In genomic region chr7:144283716-144284115, GRCh38 we compare ENCODE assay signal across 20 cellular contexts. TPM values are rescaled to one million over a fixed set of nuclear protein-coding genes. Genes with fewer than 3 reads are reported as not detected.
"Had no signal": no experiment of that assay in that cellular context is flagged by ENCODE, and none has a peak within 500 bp of the region (broad histone marks: within the 10 kb centered on the region; RNA-seq: fewer than 3 reads in every experiment).

No MANE protein-coding gene starts in this region.

RNA-seq across cellular contexts. Expression of gene CTAGE8, which starts 14.6 kb away (rescaled TPM):
- total RNA-seq: cardiac septum, cerebellum had no signal
- polyA plus RNA-seq: aorta had no signal

RNA-seq across cellular contexts. Expression of gene OR2A7, which starts 19.1 kb away (rescaled TPM):
- total RNA-seq: cardiac septum had no signal

RNA-seq across cellular contexts. Expression of gene OR2A1, which starts 28.5 kb away (rescaled TPM):
- total RNA-seq: activated B cell treated with CpG ODN at 0.5 μM for 24 hours; activated CD4-positive, alpha-beta memory T cell treated with anti-CD3 and anti-CD28 coated beads for 36 hours; activated CD4-positive, alpha-beta T cell treated with anti-CD3 and anti-CD28 coated beads, Interleukin-2, amount 10 ng/mL, durations not matched to agents 24 days and 14 days; activated CD8-positive, alpha-beta memory T cell treated with anti-CD3 and anti-CD28 coated beads for 36 hours; activated CD8-positive, alpha-beta T cell treated with anti-CD3 and anti-CD28 coated beads for 36 hours; activated naive CD4-positive, alpha-beta T cell treated with anti-CD3 and anti-CD28 coated beads for 36 hours; activated naive CD4-positive, alpha-beta T cell treated with anti-CD3 and anti-CD28 coated beads, Interleukin-2, amount 50 U/mL, for 72 hours; activated naive CD8-positive, alpha-beta T cell treated with anti-CD3 and anti-CD28 coated beads for 36 hours; activated T-cell treated with anti-CD3 and anti-CD28 coated beads, Interleukin-2, amount 50 U/mL, for 4 hours; activated T-cell treated with anti-CD3 and anti-CD28 coated beads, Interleukin-2, amount 50 U/mL, for 72 hours; activated T-helper 1 cell treated with anti-CD3 and anti-CD28 coated beads, Interleukin-12 subunit alpha, Interleukin-12 subunit beta, Interleukin-2, Interleukin-4 antibody, amounts not matched to agents 30 ng/mL and 10 ng/mL and 1 ng/mL, durations not matched to agents 14 hours and 24 hours and 36 hours; astrocyte; body of pancreas; cerebellum; T-helper 1 cell treated with Interleukin-12 subunit alpha and Interleukin-12 subunit beta and Interleukin-4 antibody, amounts not matched to agents 30 ng/mL and 1 ng/mL, for 36 hours; T-helper 17 cell had no signal

RNA-seq across cellular contexts. Expression of gene OR2A42, which starts 44.3 kb away (rescaled TPM):
- total RNA-seq: activated B cell treated with CpG ODN at 0.5 μM for 24 hours; activated CD4-positive, alpha-beta memory T cell treated with anti-CD3 and anti-CD28 coated beads for 36 hours; activated CD4-positive, alpha-beta T cell treated with anti-CD3 and anti-CD28 coated beads, Interleukin-2, amount 10 ng/mL, durations not matched to agents 24 days and 14 days; activated CD8-positive, alpha-beta memory T cell treated with anti-CD3 and anti-CD28 coated beads for 36 hours; activated CD8-positive, alpha-beta T cell treated with anti-CD3 and anti-CD28 coated beads for 36 hours; activated naive CD4-positive, alpha-beta T cell treated with anti-CD3 and anti-CD28 coated beads for 36 hours; activated naive CD4-positive, alpha-beta T cell treated with anti-CD3 and anti-CD28 coated beads, Interleukin-2, amount 50 U/mL, for 72 hours; activated naive CD8-positive, alpha-beta T cell treated with anti-CD3 and anti-CD28 coated beads for 36 hours; activated T-cell treated with anti-CD3 and anti-CD28 coated beads, Interleukin-2, amount 50 U/mL, for 4 hours; activated T-cell treated with anti-CD3 and anti-CD28 coated beads, Interleukin-2, amount 50 U/mL, for 72 hours; activated T-helper 1 cell treated with anti-CD3 and anti-CD28 coated beads, Interleukin-12 subunit alpha, Interleukin-12 subunit beta, Interleukin-2, Interleukin-4 antibody, amounts not matched to agents 30 ng/mL and 10 ng/mL and 1 ng/mL, durations not matched to agents 14 hours and 24 hours and 36 hours; activated T-helper 17 cell treated with anti-CD3 and anti-CD28 coated beads, Interleukin-2, amount 50 U/mL, for 72 hours; astrocyte; body of pancreas; cardiac septum; T-helper 2 cell treated with Interferon-gamma antibody and Interleukin-4, amounts not matched to agents 100 ng/mL and 5 ng/mL, for 36 hours had no signal
